In genomic region chr1:165871311-165872067, GRCh38 we compare ENCODE assay signal across 8 cellular contexts. TPM values are rescaled to one million over a fixed set of nuclear protein-coding genes. Genes with fewer than 3 reads are reported as not detected.
DNase-seq lines count a peak whose midpoint lies in the region; ATAC-seq and TF ChIP-seq lines count a peak whose summit lies in the region.

No MANE protein-coding gene starts in this region.

- WGBS in hepatocyte (ENCODE audit: low lambda C conversion rate, missing lambda C conversion rate), result 75% methylated on average over 4 of the region's 4 CpGs

- peak; percentile 8 to 89 (median 56) for DNase-seq in CD4-positive, CD25-positive, alpha-beta regulatory T cell
- DNase-seq in activated T-helper 9 cell treated with anti-CD3 and anti-CD28 coated beads, Interleukin-2, amount 50 U/mL, for 16 hours (ENCODE audit: low read depth), result peak; percentile 11
- DNase-seq in hepatocyte (ENCODE audit: low spot score) (peak; percentile 23), GM19240 (ENCODE audit: insufficient read length, low spot score) (no peak)
- peak; percentile 31 to 42 for DNase-seq in stimulated activated CD8-positive, alpha-beta memory T cell treated with anti-CD3 and anti-CD28 coated beads, Interleukin-15, amount 100 ng/mL, for 48 hours (ENCODE audit: low read depth in 2 of 2)

- peak overlapping the region; percentile 65 for H3K4me3 ChIP-seq in CD4-positive, CD25-positive, alpha-beta regulatory T cell (ENCODE audit: low read depth, low read length)
- no peak overlapping the region for H3K4me3 ChIP-seq in hepatocyte

- H3K9me3 ChIP-seq in CD4-positive, CD25-positive, alpha-beta regulatory T cell (ENCODE audit: control insufficient read depth in 2 of 2, low read length in 2 of 2), result no peaks in the 10 kb centered on the region
- no peaks in the 10 kb centered on the region for H3K9me3 ChIP-seq in hepatocyte (ENCODE audit: low read depth)

- peak overlapping the region; percentile 1 to 93 (median 83) for H3K27ac Mint-ChIP-seq in CD4-positive, CD25-positive, alpha-beta regulatory T cell

- TF ChIP-seq POLR2A in Raji (IDR thresholded peaks at IDR 0.05; ENCODE audit: insufficient read depth, low read depth, low read length), result 0 out of 2 replicates have a peak, but pooled peaks have one; percentile 15

- H3K27me3 Mint-ChIP-seq in CD4-positive, CD25-positive, alpha-beta regulatory T cell, result no peaks in the 10 kb centered on the region

- no peaks in the 10 kb centered on the region for H3K9me2 ChIP-seq in hepatocyte (replicated peaks; ENCODE audit: insufficient read depth)

- H3K4me1 ChIP-seq in CD4-positive, CD25-positive, alpha-beta regulatory T cell (ENCODE audit: control insufficient read depth, insufficient read depth, low read length, poor library complexity, severe bottlenecking), result peaks cover 18% of the 10 kb centered on the region
- no peaks in the 10 kb centered on the region for H3K4me1 ChIP-seq in hepatocyte (ENCODE audit: insufficient read depth)

- H3K4me2 ChIP-seq in hepatocyte, result no peak overlapping the region

- no peak overlapping the region for H2AFZ ChIP-seq in hepatocyte

- H3K4me3 Mint-ChIP-seq in CD4-positive, CD25-positive, alpha-beta regulatory T cell, result peak overlapping the region in 3 of 4 donors; percentile 7 to 85 (median 48)

- no peaks in the 10 kb centered on the region for H3K36me3 Mint-ChIP-seq in CD4-positive, CD25-positive, alpha-beta regulatory T cell

- peak overlapping the region; percentile 55 for H3K27ac ChIP-seq in CD4-positive, CD25-positive, alpha-beta regulatory T cell (ENCODE audit: insufficient read depth, low read length, poor library complexity, severe bottlenecking)
- no peak overlapping the region for H3K27ac ChIP-seq in hepatocyte

- peak; percentile 40 for TF ChIP-seq CTCF in hepatocyte (IDR thresholded peaks at IDR 0.05; ENCODE audit: poor library complexity)

- ATAC-seq in CD4-positive, CD25-positive, alpha-beta regulatory T cell (ENCODE audit: low read depth in 2 of 2), result peak; percentile 90 to 93
- ATAC-seq in GM19035 (IDR thresholded peaks at IDR 0.05; ENCODE audit: unreplicated experiment), result peak; percentile 83
- ATAC-seq in HG03139 (IDR thresholded peaks at IDR 0.05; ENCODE audit: unreplicated experiment), result peak; percentile 80

- peaks cover 77% of the 10 kb centered on the region for H3K79me2 ChIP-seq in hepatocyte

- H3K36me3 ChIP-seq in CD4-positive, CD25-positive, alpha-beta regulatory T cell (ENCODE audit: control insufficient read depth, insufficient read depth, low read length), result no peaks in the 10 kb centered on the region
- H3K36me3 ChIP-seq in hepatocyte (replicated peaks; ENCODE audit: insufficient read depth, low read depth), result no peaks in the 10 kb centered on the region

- no peaks in the 10 kb centered on the region for H4K20me1 ChIP-seq in hepatocyte (ENCODE audit: insufficient read depth, poor library complexity, severe bottlenecking)

- no peaks in the 10 kb centered on the region for H3K9me3 Mint-ChIP-seq in CD4-positive, CD25-positive, alpha-beta regulatory T cell

- peaks cover 5 to 56% (median 39%) of the 10 kb centered on the region in 4 donors for H3K4me1 Mint-ChIP-seq in CD4-positive, CD25-positive, alpha-beta regulatory T cell

- H3K27me3 ChIP-seq in CD4-positive, CD25-positive, alpha-beta regulatory T cell (ENCODE audit: control insufficient read depth, insufficient read depth, low read length), result no peaks in the 10 kb centered on the region
- no peaks in the 10 kb centered on the region for H3K27me3 ChIP-seq in hepatocyte

RNA-seq across cellular contexts. Expression of gene UCK2, which starts 44.1 kb away (rescaled TPM):
- total RNA-seq in CD4-positive, CD25-positive, alpha-beta regulatory T cell, result 5.5 TPM
- 10 to 100 TPM in 2 of 4 donors, 1 to 10 TPM in 2; 9.6 to 12.8 (median 11.2) TPM for polyA plus RNA-seq in CD4-positive, CD25-positive, alpha-beta regulatory T cell
- 15.7 and 20.9 TPM in 2 replicates for total RNA-seq in hepatocyte
- polyA plus RNA-seq in hepatocyte, result 22.2 and 27.9 TPM in 2 replicates
